Comparison of ENCODE assay signal across 8 cellular contexts in genomic region chr10:30348378-30348776, GRCh38. TPM values are rescaled to one million over a fixed set of nuclear protein-coding genes. Genes with fewer than 3 reads are reported as not detected.
DNase-seq lines count a peak whose midpoint lies in the region; ATAC-seq, FAIRE-seq and TF ChIP-seq lines count a peak whose summit lies in the region.

No MANE protein-coding gene starts in this region.

- dilution Hi-C loops in keratinocyte (cut with MboI; ENCODE audit: extremely low pct_ligation_motif_present, low sequenced_read_pairs), result no loop called here

- H3K4me1 Mint-ChIP-seq in CD4-positive, alpha-beta memory T cell, result peaks cover 35 to 60% (median 50%) of the 10 kb centered on the region in 4 donors
- H3K4me1 Mint-ChIP-seq in activated CD4-positive, alpha-beta memory T cell treated with anti-CD3 and anti-CD28 coated beads, Interleukin-2, amount 10 ng/mL, durations not matched to agents 7 days and 5 days, result peaks cover 42% of the 10 kb centered on the region

- no peaks in the 10 kb centered on the region for H3K27me3 ChIP-seq in CD4-positive, alpha-beta memory T cell (ENCODE audit: insufficient read depth, low read length)
- no peaks in the 10 kb centered on the region for H3K27me3 ChIP-seq in HCT116 (ENCODE audit: insufficient read depth, low read length)
- no peaks in the 10 kb centered on the region for H3K27me3 ChIP-seq in keratinocyte (ENCODE audit: control insufficient read depth, extremely low read depth, insufficient read depth, low read length)
- no peaks in the 10 kb centered on the region for H3K27me3 ChIP-seq in testis

- H3K9me3 ChIP-seq in CD4-positive, alpha-beta memory T cell (ENCODE audit: control insufficient read depth in 1 of 2, low read length in 2 of 2), result no peaks in the 10 kb centered on the region
- no peaks in the 10 kb centered on the region for H3K9me3 ChIP-seq in HCT116 (ENCODE audit: control insufficient read depth in 1 of 2, insufficient read depth in 1 of 2, low read depth in 1 of 2, low read length in 2 of 2)
- no peaks in the 10 kb centered on the region for H3K9me3 ChIP-seq in keratinocyte (ENCODE audit: control insufficient read depth, low read depth, low read length)
- H3K9me3 ChIP-seq in testis, result no peaks in the 10 kb centered on the region

- H3K9me3 Mint-ChIP-seq in CD4-positive, alpha-beta memory T cell, result no peaks in the 10 kb centered on the region
- no peaks in the 10 kb centered on the region for H3K9me3 Mint-ChIP-seq in activated CD4-positive, alpha-beta memory T cell treated with anti-CD3 and anti-CD28 coated beads, Interleukin-2, amount 10 ng/mL, durations not matched to agents 7 days and 5 days

- H3K4me2 ChIP-seq in HCT116 (ENCODE audit: low read length), result peak overlapping the region; percentile 95
- peak overlapping the region; percentile 83 for H3K4me2 ChIP-seq in keratinocyte (ENCODE audit: control insufficient read depth, extremely low read depth, insufficient read depth, low read depth, low read length)

- FAIRE-seq in keratinocyte (lab: Jason Lieb, UNC), result no peak

- ATAC-seq in HCT116 (no peak), HG03196 (IDR thresholded peaks at IDR 0.05; ENCODE audit: unreplicated experiment) (no peak)

- H3K9me1 ChIP-seq in keratinocyte (ENCODE audit: control insufficient read depth, extremely low read depth, insufficient read depth, low read length), result no peaks in the 10 kb centered on the region

- peak overlapping the region; percentile 92 to 98 (median 94) for H3K4me3 Mint-ChIP-seq in CD4-positive, alpha-beta memory T cell
- peak overlapping the region; percentile 98 for H3K4me3 Mint-ChIP-seq in activated CD4-positive, alpha-beta memory T cell treated with anti-CD3 and anti-CD28 coated beads, Interleukin-2, amount 10 ng/mL, durations not matched to agents 7 days and 5 days

- H4K20me1 ChIP-seq in HCT116 (ENCODE audit: insufficient read depth), result peaks cover 9% of the 10 kb centered on the region; the same call in 1 of the 2 replicates
- no peaks in the 10 kb centered on the region for H4K20me1 ChIP-seq in keratinocyte (ENCODE audit: control insufficient read depth, extremely low read depth, insufficient read depth, low read length)

- H3K36me3 Mint-ChIP-seq in CD4-positive, alpha-beta memory T cell, result peaks cover 6 to 11% of the 10 kb centered on the region in 2 donors
- H3K36me3 Mint-ChIP-seq in activated CD4-positive, alpha-beta memory T cell treated with anti-CD3 and anti-CD28 coated beads, Interleukin-2, amount 10 ng/mL, durations not matched to agents 7 days and 5 days (ENCODE audit: low read depth), result peaks cover 21% of the 10 kb centered on the region

- no peak for DNase-seq in CD4-positive, alpha-beta memory T cell
- DNase-seq in HCT116 (ENCODE audit: low read depth, low spot score) (no peak), keratinocyte (ENCODE audit: low read depth, low spot score) (no peak), testis (no peak), occipital lobe (lab: John Stamatoyannopoulos, UW) (no peak), GM03348 (ENCODE audit: low spot score) (no peak)
- DNase-seq in activated CD4-positive, alpha-beta memory T cell treated with anti-CD3 and anti-CD28 coated beads, Interleukin-2, amount 10 ng/mL, durations not matched to agents 7 days and 5 days, result no peak

- 1% methylated on average over 9 of the region's 9 CpGs for WGBS in testis, 2 donors

- RAD21 ChIA-PET in HCT116 (lab: Charles Lee; ENCODE audit: low non-redundant PET in 1 of 2, low total read pairs in 2 of 2, uncharacterized antibody in 2 of 2, unreplicated experiment in 2 of 2), result no interaction called here

- no peaks in the 10 kb centered on the region for H3K36me3 ChIP-seq in CD4-positive, alpha-beta memory T cell (ENCODE audit: insufficient read depth, low read length)
- peaks cover 0 to 5% of the 10 kb centered on the region in 2 experiments; a peak in 1 of 4 replicates for H3K36me3 ChIP-seq in HCT116 (ENCODE audit: control insufficient read depth in 1 of 2, insufficient read depth in 2 of 2, low read length in 2 of 2)
- peaks cover 0 to 6% of the 10 kb centered on the region in 2 experiments for H3K36me3 ChIP-seq in keratinocyte (ENCODE audit: control insufficient read depth in 2 of 2, extremely low read depth in 1 of 2, insufficient read depth in 2 of 2, low read length in 2 of 2)
- no peaks in the 10 kb centered on the region for H3K36me3 ChIP-seq in testis (ENCODE audit: low read depth, missing control alignments)

- CTCF ChIA-PET in CD4-positive, alpha-beta memory T cell (lab: Charles Lee; ENCODE audit: partially characterized antibody), result interaction anchor here (1.2 to 3.9 kb wide), 3 partner anchors 10 to 242 kb away, joined by 3 to 41 read pairs (median 10); no protein-coding TSS in a partner anchor
- CTCF ChIA-PET in HCT116 (lab: Charles Lee), result interaction anchor here (3.4 kb wide), 1 partner anchor 10 kb away, joined by 20 read pairs; no protein-coding TSS in a partner anchor
- CTCF ChIA-PET in activated CD4-positive, alpha-beta memory T cell treated with anti-CD3 and anti-CD28 coated beads, Interleukin-2, amount 10 ng/mL, durations not matched to agents 7 days and 5 days (lab: Charles Lee), result interaction anchor here (0.7 to 4.8 kb wide), 8 partner anchors 12 to 350 kb away, joined by 3 to 63 read pairs (median 6); no protein-coding TSS in a partner anchor

- H2AFZ ChIP-seq in HCT116 (ENCODE audit: low read depth, low read length, poor library complexity, severe bottlenecking) (no peak overlapping the region), keratinocyte (ENCODE audit: control insufficient read depth, low read length) (peak overlapping the region; percentile 99)

- peak overlapping the region; percentile 90 to 98 (median 94) for H3K27ac Mint-ChIP-seq in CD4-positive, alpha-beta memory T cell
- peak overlapping the region; percentile 86 for H3K27ac Mint-ChIP-seq in activated CD4-positive, alpha-beta memory T cell treated with anti-CD3 and anti-CD28 coated beads, Interleukin-2, amount 10 ng/mL, durations not matched to agents 7 days and 5 days

- H3K27me3 Mint-ChIP-seq in CD4-positive, alpha-beta memory T cell, result no peaks in the 10 kb centered on the region
- H3K27me3 Mint-ChIP-seq in activated CD4-positive, alpha-beta memory T cell treated with anti-CD3 and anti-CD28 coated beads, Interleukin-2, amount 10 ng/mL, durations not matched to agents 7 days and 5 days, result peaks cover 1% of the 10 kb centered on the region

- no peak for TF ChIP-seq RAD21 in HCT116 (IDR thresholded peaks at IDR 0.05; ENCODE audit: low read depth)

- H3K79me2 ChIP-seq in HCT116 (ENCODE audit: insufficient read depth, low read length) (peaks cover 58% of the 10 kb centered on the region), keratinocyte (ENCODE audit: control insufficient read depth, insufficient read depth, low read length) (peaks cover 56% of the 10 kb centered on the region)

- no TSS peak for BruUV-seq in HCT116 (replicated peaks; lab: Mats Ljungman, UMichigan)

- peak overlapping the region; percentile 79 for H3K27ac ChIP-seq in CD4-positive, alpha-beta memory T cell (ENCODE audit: low read depth, low read length)
- H3K27ac ChIP-seq in HCT116 (ENCODE audit: low read depth, low read length) (peak overlapping the region; percentile 83), keratinocyte (ENCODE audit: control insufficient read depth, insufficient read depth, low read length) (peak overlapping the region; percentile 96), testis (peak overlapping the region; percentile 71 to 87)

- H3K9me2 ChIP-seq in HCT116 (ENCODE audit: insufficient read depth), result no peaks in the 10 kb centered on the region

- no peak for TF ChIP-seq CTCF in HCT116 (IDR thresholded peaks at IDR 0.05 in 2 of 3, conservative IDR thresholded peaks at IDR 0.05 in 1 of 3; ENCODE audit: borderline replicate concordance in 1 of 3, insufficient read depth in 1 of 3, low read depth in 2 of 3, low read length in 2 of 3)
- no peak for TF ChIP-seq CTCF in keratinocyte (optimal IDR thresholded peaks at IDR 0.05 in 1 of 3, IDR thresholded peaks at IDR 0.05 in 1 of 3, conservative IDR thresholded peaks at IDR 0.05 in 1 of 3; ENCODE audit: extremely low read depth in 1 of 3, insufficient read depth in 2 of 3, low read length in 3 of 3)
- TF ChIP-seq CTCF in testis (IDR thresholded peaks at IDR 0.05), result no peak

- no peak for TF ChIP-seq POLR2A in HCT116 (IDR thresholded peaks at IDR 0.05; ENCODE audit: borderline replicate concordance, extremely low read depth, insufficient read depth, insufficient read length)
- TF ChIP-seq POLR2A in testis (IDR thresholded peaks at IDR 0.05), result no peak

- H3K4me1 ChIP-seq in CD4-positive, alpha-beta memory T cell (ENCODE audit: insufficient read depth, low read length), result peaks cover 42% of the 10 kb centered on the region
- H3K4me1 ChIP-seq in HCT116 (ENCODE audit: control insufficient read depth in 1 of 2, insufficient read depth in 2 of 2, low read length in 2 of 2) (peaks cover 0 to 20% of the 10 kb centered on the region in 2 experiments; a peak in 3 of 4 replicates), keratinocyte (ENCODE audit: control insufficient read depth, extremely low read depth, insufficient read depth, low read length) (peaks cover 3% of the 10 kb centered on the region), testis (peaks cover 13% of the 10 kb centered on the region)

- POLR2A ChIA-PET in CD4-positive, alpha-beta memory T cell (lab: Charles Lee; ENCODE audit: partially characterized antibody), result interaction anchor here (0.8 kb wide), 1 partner anchor 83 kb away, joined by 3 read pairs; no protein-coding TSS in a partner anchor
- POLR2A ChIA-PET in HCT116 (lab: Charles Lee), result no interaction called here
- POLR2A ChIA-PET in activated CD4-positive, alpha-beta memory T cell treated with anti-CD3 and anti-CD28 coated beads, Interleukin-2, amount 10 ng/mL, durations not matched to agents 7 days and 5 days (lab: Charles Lee), result interaction anchor here (0.7 to 1.3 kb wide), 4 partner anchors 23 to 322 kb away, joined by 3 to 5 read pairs (median 4); no protein-coding TSS in a partner anchor

- intact Hi-C loops in CD4-positive, alpha-beta memory T cell (cut with micrococcal nuclease), result loop anchor here (2.0 to 5.0 kb wide), 2 partner anchors 88 to 684 kb away; partner anchors contain the start of gene ZNF438
- intact Hi-C loops in HCT116 (cut with micrococcal nuclease) (no loop called here), testis (cut with DNase I; ENCODE audit: low total_unique reads) (no loop called here)

- H3K9ac ChIP-seq in HCT116 (ENCODE audit: low read length), result peak overlapping the region; percentile 99
- H3K9ac ChIP-seq in keratinocyte (ENCODE audit: control insufficient read depth, extremely low read depth, insufficient read depth, low read length), result peak overlapping the region; percentile 99

- peak overlapping the region; percentile 82 to 96 for H3K4me3 ChIP-seq in CD4-positive, alpha-beta memory T cell (ENCODE audit: low read length in 2 of 2)
- peak overlapping the region; percentile 64 to 99 for H3K4me3 ChIP-seq in HCT116 (replicated peaks in 1 of 2; ENCODE audit: low read depth in 1 of 2, low read length in 2 of 2)
- peak overlapping the region; percentile 60 to 99 (median 80) for H3K4me3 ChIP-seq in keratinocyte (ENCODE audit: control insufficient read depth in 2 of 3, extremely low read depth in 1 of 3, insufficient read depth in 2 of 3, low read depth in 1 of 3, low read length in 3 of 3)
- H3K4me3 ChIP-seq in testis, result peak overlapping the region; percentile 91 to 93

RNA-seq across cellular contexts. Expression of gene MTPAP, which starts 0.7 kb away (rescaled TPM):
- 10 to 100 TPM; 21.5 to 22.8 TPM for total RNA-seq in CD4-positive, alpha-beta memory T cell
- polyA plus RNA-seq in CD4-positive, alpha-beta memory T cell, result 1 to 10 TPM; 6.3 to 9.6 TPM
- total RNA-seq in HCT116 (2021; ENCODE audit: unreplicated experiment) (40.3 TPM), testis (10 to 100 TPM; 33.9 to 39.8 TPM), occipital lobe (51.0 TPM)
- 8.9 and 11.1 TPM in 2 replicates for polyA plus RNA-seq in HCT116 (2012)
- 10 to 100 TPM; 23.7 to 24.7 TPM for total RNA-seq in activated CD4-positive, alpha-beta memory T cell treated with anti-CD3 and anti-CD28 coated beads, Interleukin-2, amount 10 ng/mL, durations not matched to agents 7 days and 5 days
- polyA plus RNA-seq in keratinocyte (8.2 to 15.2 TPM (median 13.5 TPM) in 3 replicates), testis (ENCODE audit: insufficient read depth, low read depth, low replicate concordance) (43.7 TPM)
- 17.5 TPM for polyA plus RNA-seq in keratinocyte (2011; ENCODE audit: low read depth)
- 9.3 and 17.8 TPM in 2 replicates for polyA plus RNA-seq in keratinocyte (2011; cell fraction: cytosol; rRNA removed)
- polyA plus RNA-seq in keratinocyte (2011; cell fraction: nucleus; rRNA removed), result 15.6 and 18.5 TPM in 2 replicates
- 8.2 and 10.0 TPM in 2 replicates for polyA plus RNA-seq in keratinocyte (2012; ENCODE audit: low replicate concordance)
- polyA minus RNA-seq in keratinocyte, result 2.7 to 14.0 TPM (median 8.0 TPM) in 3 replicates
- 7.3 TPM for polyA minus RNA-seq in keratinocyte (2011; cell fraction: cytosol; rRNA and poly(A)+ RNA removed)
- 7.0 and 8.9 TPM in 2 replicates for polyA minus RNA-seq in keratinocyte (2011; cell fraction: nucleus; rRNA and poly(A)+ RNA removed)
